15 cellular contexts compared by ENCODE assay signal in genomic region chr22:41405588-41405987, GRCh38. TPM values are rescaled to one million over a fixed set of nuclear protein-coding genes. Genes with fewer than 3 reads are reported as not detected.
DNase-seq lines count a peak whose midpoint lies in the region; ATAC-seq and TF ChIP-seq lines count a peak whose summit lies in the region.
"Had no signal": no experiment of that assay in that cellular context is flagged by ENCODE, and none has a peak within 500 bp of the region (broad histone marks: within the 10 kb centered on the region; RNA-seq: fewer than 3 reads in every experiment).

No MANE protein-coding gene starts in this region.

- H3K27ac Mint-ChIP-seq in activated T-cell treated with anti-CD3 and anti-CD28 coated beads, Interleukin-2, amount 50 U/mL, for 24 hours: peak overlapping the region; percentile 89
- H3K27ac Mint-ChIP-seq in activated B cell treated with CpG ODN at 0.5 μM for 24 hours: peak overlapping the region; percentile 78
- H3K27ac Mint-ChIP-seq in memory B cell: peak overlapping the region; percentile 47
- peak overlapping the region; percentile 79 for H3K27ac Mint-ChIP-seq in stimulated activated naive CD8-positive, alpha-beta T cell treated with anti-CD3 and anti-CD28 coated beads, Interleukin-15, Interleukin-2, amounts not matched to agents 100 ng/mL and 50 ng/mL, for 24 hours

- H3K36me3 Mint-ChIP-seq in activated T-cell treated with anti-CD3 and anti-CD28 coated beads, Interleukin-2, amount 50 U/mL, for 24 hours (ENCODE audit: low read depth): no peaks in the 10 kb centered on the region
- no peaks in the 10 kb centered on the region for H3K36me3 Mint-ChIP-seq in activated B cell treated with CpG ODN at 0.5 μM for 24 hours (ENCODE audit: low read depth)
- no peaks in the 10 kb centered on the region for H3K36me3 Mint-ChIP-seq in memory B cell
- H3K36me3 Mint-ChIP-seq in stimulated activated naive CD8-positive, alpha-beta T cell treated with anti-CD3 and anti-CD28 coated beads, Interleukin-15, Interleukin-2, amounts not matched to agents 100 ng/mL and 50 ng/mL, for 24 hours (ENCODE audit: low read depth): no peaks in the 10 kb centered on the region

- H3K9me3 Mint-ChIP-seq in activated T-cell treated with anti-CD3 and anti-CD28 coated beads, Interleukin-2, amount 50 U/mL, for 24 hours: no peaks in the 10 kb centered on the region
- H3K9me3 Mint-ChIP-seq in activated B cell treated with CpG ODN at 0.5 μM for 24 hours (no peaks in the 10 kb centered on the region), memory B cell (no peaks in the 10 kb centered on the region)
- H3K9me3 Mint-ChIP-seq in stimulated activated naive CD8-positive, alpha-beta T cell treated with anti-CD3 and anti-CD28 coated beads, Interleukin-15, Interleukin-2, amounts not matched to agents 100 ng/mL and 50 ng/mL, for 24 hours: no peaks in the 10 kb centered on the region

- H3K4me1 Mint-ChIP-seq in activated T-cell treated with anti-CD3 and anti-CD28 coated beads, Interleukin-2, amount 50 U/mL, for 24 hours (ENCODE audit: low read depth): peaks cover 24% of the 10 kb centered on the region
- H3K4me1 Mint-ChIP-seq in activated B cell treated with CpG ODN at 0.5 μM for 24 hours (peaks cover 41% of the 10 kb centered on the region), memory B cell (peaks cover 21% of the 10 kb centered on the region)
- peaks cover 19% of the 10 kb centered on the region for H3K4me1 Mint-ChIP-seq in stimulated activated naive CD8-positive, alpha-beta T cell treated with anti-CD3 and anti-CD28 coated beads, Interleukin-15, Interleukin-2, amounts not matched to agents 100 ng/mL and 50 ng/mL, for 24 hours (ENCODE audit: low read depth)

- CTCF ChIA-PET in activated B cell treated with CpG ODN at 0.5 μM for 24 hours (lab: Charles Lee): interaction anchor here (4.9 to 6.6 kb wide), 3 partner anchors 95 to 121 kb away, joined by 91 to 111 read pairs (median 99); no protein-coding TSS in a partner anchor

- TF ChIP-seq CTCF in activated B cell treated with CpG ODN at 0.5 μM for 24 hours (IDR thresholded peaks at IDR 0.05): no peak

- no peaks in the 10 kb centered on the region for H3K27me3 Mint-ChIP-seq in activated T-cell treated with anti-CD3 and anti-CD28 coated beads, Interleukin-2, amount 50 U/mL, for 24 hours
- no peaks in the 10 kb centered on the region for H3K27me3 Mint-ChIP-seq in activated B cell treated with CpG ODN at 0.5 μM for 24 hours
- H3K27me3 Mint-ChIP-seq in memory B cell: no peaks in the 10 kb centered on the region
- H3K27me3 Mint-ChIP-seq in stimulated activated naive CD8-positive, alpha-beta T cell treated with anti-CD3 and anti-CD28 coated beads, Interleukin-15, Interleukin-2, amounts not matched to agents 100 ng/mL and 50 ng/mL, for 24 hours: no peaks in the 10 kb centered on the region

- intact Hi-C loops in activated B cell treated with CpG ODN at 0.5 μM for 24 hours (cut with micrococcal nuclease): no loop called here
- intact Hi-C loops in cardiac septum (cut with DNase I): no loop called here

- POLR2A ChIA-PET in activated B cell treated with CpG ODN at 0.5 μM for 24 hours (lab: Charles Lee): interaction anchor here (0.5 to 2.7 kb wide), 12 partner anchors 13 to 706 kb away, joined by 3 to 15 read pairs (median 4); partner anchors contain the start of genes ACO2, PHF5A and TEF

- ATAC-seq in activated B cell treated with CpG ODN at 0.5 μM for 24 hours (ENCODE audit: low read depth): peak; percentile 62
- ATAC-seq in memory B cell (ENCODE audit: low read depth): no peak
- no peak for ATAC-seq in GM18517 (IDR thresholded peaks at IDR 0.05; ENCODE audit: unreplicated experiment)
- ATAC-seq: PC-3, right lobe of liver had no signal

- peak overlapping the region; percentile 56 for H3K4me3 Mint-ChIP-seq in activated T-cell treated with anti-CD3 and anti-CD28 coated beads, Interleukin-2, amount 50 U/mL, for 24 hours
- no peak overlapping the region for H3K4me3 Mint-ChIP-seq in activated B cell treated with CpG ODN at 0.5 μM for 24 hours
- H3K4me3 Mint-ChIP-seq in memory B cell: no peak overlapping the region
- H3K4me3 Mint-ChIP-seq in stimulated activated naive CD8-positive, alpha-beta T cell treated with anti-CD3 and anti-CD28 coated beads, Interleukin-15, Interleukin-2, amounts not matched to agents 100 ng/mL and 50 ng/mL, for 24 hours: peak overlapping the region; percentile 11

- DNase-seq in activated T-cell treated with anti-CD3 and anti-CD28 coated beads, Interleukin-2, amount 50 U/mL, for 24 hours: peak; percentile 55
- DNase-seq in activated T-cell treated with anti-CD3 and anti-CD28 coated beads for 4 hours: no peak
- peak; percentile 31 for DNase-seq in activated B cell treated with CpG ODN at 0.5 μM for 24 hours
- DNase-seq in memory B cell (ENCODE audit: low spot score in 2 of 2): no peak
- no peak for DNase-seq in cardiac septum (ENCODE audit: low spot score)
- no peak for DNase-seq in NCI-H774 (lab: John Stamatoyannopoulos, UW)
- DNase-seq: cortex of kidney, head of caudate nucleus, kidney, NCI-H2029 treated with DMSO at 0.1 percent for 48 hours, NCI-H524 treated with DMSO at 0.1 percent for 48 hours, PC-3, right lobe of liver had no signal

RNA-seq across cellular contexts. Expression of gene TEF, which starts 23.8 kb away (rescaled TPM):
- total RNA-seq in activated B cell treated with CpG ODN at 0.5 μM for 24 hours: 5.1 and 5.2 TPM in 2 replicates
- 14.0 TPM for total RNA-seq in cardiac septum

RNA-seq across cellular contexts. Expression of gene TOB2, which starts 41.0 kb away (rescaled TPM):
- 53.7 and 60.3 TPM in 2 replicates for total RNA-seq in activated B cell treated with CpG ODN at 0.5 μM for 24 hours
- total RNA-seq in cardiac septum: 26.9 TPM

Comparison
In these comparisons a context has a peak if more than half of its experiments do, and no peak if none do; other contexts are left out.
1. DNase-seq: peak in activated T-cell treated with anti-CD3 and anti-CD28 coated beads, Interleukin-2, amount 50 U/mL, for 24 hours (single experiment) and activated B cell treated with CpG ODN at 0.5 μM for 24 hours (single experiment); none in activated T-cell treated with anti-CD3 and anti-CD28 coated beads for 4 hours (single experiment), memory B cell (0 of 2), cardiac septum (single experiment) and NCI-H774 (single experiment).
2. H3K4me3 Mint-ChIP-seq: peak in activated T-cell treated with anti-CD3 and anti-CD28 coated beads, Interleukin-2, amount 50 U/mL, for 24 hours (single experiment) and stimulated activated naive CD8-positive, alpha-beta T cell treated with anti-CD3 and anti-CD28 coated beads, Interleukin-15, Interleukin-2, amounts not matched to agents 100 ng/mL and 50 ng/mL, for 24 hours (single experiment); none in activated B cell treated with CpG ODN at 0.5 μM for 24 hours (single experiment) and memory B cell (single experiment).
3. Peak in every context shown above with its lines, with median percentiles within 50 percentile points of each other: H3K27ac Mint-ChIP-seq.